3 cellular contexts compared by ENCODE assay signal in genomic region chr3:4284865-4285264, GRCh38.
TF ChIP-seq lines count a peak whose summit lies in the region.

No MANE protein-coding gene starts in this region.

TF ChIP-seq in SK-N-SH treated with all-trans-retinoic acid at 6 μM for 48 hours, 23 proteins besides CTCF, POLR2A, EP300 and RAD21:
- TF ChIP-seq ZNF565 (CRISPR knock-in tag; conservative IDR thresholded peaks at IDR 0.05; ENCODE audit: low read depth) (no peak), SNAI2 (CRISPR knock-in tag; IDR thresholded peaks at IDR 0.05) (no peak), ARNTL (CRISPR knock-in tag; IDR thresholded peaks at IDR 0.05; ENCODE audit: borderline replicate concordance, low read depth) (no peak), ZNF70 (CRISPR knock-in tag; IDR thresholded peaks at IDR 0.05) (no peak), ESRRG (CRISPR knock-in tag; IDR thresholded peaks at IDR 0.05) (no peak), ZC3H10 (CRISPR knock-in tag; IDR thresholded peaks at IDR 0.05) (no peak), ZNF8 (CRISPR knock-in tag; IDR thresholded peaks at IDR 0.05) (no peak)
- TF ChIP-seq, protein P1, sequence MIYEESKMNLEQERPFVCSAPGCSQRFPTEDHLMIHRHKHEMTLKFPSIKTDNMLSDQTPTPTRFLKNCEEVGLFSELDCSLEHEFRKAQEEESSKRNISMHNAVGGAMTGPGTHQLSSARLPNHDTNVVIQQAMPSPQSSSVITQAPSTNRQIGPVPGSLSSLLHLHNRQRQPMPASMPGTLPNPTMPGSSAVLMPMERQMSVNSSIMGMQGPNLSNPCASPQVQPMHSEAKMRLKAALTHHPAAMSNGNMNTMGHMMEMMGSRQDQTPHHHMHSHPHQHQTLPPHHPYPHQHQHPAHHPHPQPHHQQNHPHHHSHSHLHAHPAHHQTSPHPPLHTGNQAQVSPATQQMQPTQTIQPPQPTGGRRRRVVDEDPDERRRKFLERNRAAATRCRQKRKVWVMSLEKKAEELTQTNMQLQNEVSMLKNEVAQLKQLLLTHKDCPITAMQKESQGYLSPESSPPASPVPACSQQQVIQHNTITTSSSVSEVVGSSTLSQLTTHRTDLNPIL (CRISPR knock-in tag; IDR thresholded peaks at IDR 0.05; ENCODE audit: low read depth), result no peak
- TF ChIP-seq, protein P2, sequence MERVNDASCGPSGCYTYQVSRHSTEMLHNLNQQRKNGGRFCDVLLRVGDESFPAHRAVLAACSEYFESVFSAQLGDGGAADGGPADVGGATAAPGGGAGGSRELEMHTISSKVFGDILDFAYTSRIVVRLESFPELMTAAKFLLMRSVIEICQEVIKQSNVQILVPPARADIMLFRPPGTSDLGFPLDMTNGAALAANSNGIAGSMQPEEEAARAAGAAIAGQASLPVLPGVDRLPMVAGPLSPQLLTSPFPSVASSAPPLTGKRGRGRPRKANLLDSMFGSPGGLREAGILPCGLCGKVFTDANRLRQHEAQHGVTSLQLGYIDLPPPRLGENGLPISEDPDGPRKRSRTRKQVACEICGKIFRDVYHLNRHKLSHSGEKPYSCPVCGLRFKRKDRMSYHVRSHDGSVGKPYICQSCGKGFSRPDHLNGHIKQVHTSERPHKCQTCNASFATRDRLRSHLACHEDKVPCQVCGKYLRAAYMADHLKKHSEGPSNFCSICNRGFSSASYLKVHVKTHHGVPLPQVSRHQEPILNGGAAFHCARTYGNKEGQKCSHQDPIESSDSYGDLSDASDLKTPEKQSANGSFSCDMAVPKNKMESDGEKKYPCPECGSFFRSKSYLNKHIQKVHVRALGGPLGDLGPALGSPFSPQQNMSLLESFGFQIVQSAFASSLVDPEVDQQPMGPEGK (CRISPR knock-in tag; IDR thresholded peaks at IDR 0.05; ENCODE audit: borderline replicate concordance), result no peak
- TF ChIP-seq, protein P3, sequence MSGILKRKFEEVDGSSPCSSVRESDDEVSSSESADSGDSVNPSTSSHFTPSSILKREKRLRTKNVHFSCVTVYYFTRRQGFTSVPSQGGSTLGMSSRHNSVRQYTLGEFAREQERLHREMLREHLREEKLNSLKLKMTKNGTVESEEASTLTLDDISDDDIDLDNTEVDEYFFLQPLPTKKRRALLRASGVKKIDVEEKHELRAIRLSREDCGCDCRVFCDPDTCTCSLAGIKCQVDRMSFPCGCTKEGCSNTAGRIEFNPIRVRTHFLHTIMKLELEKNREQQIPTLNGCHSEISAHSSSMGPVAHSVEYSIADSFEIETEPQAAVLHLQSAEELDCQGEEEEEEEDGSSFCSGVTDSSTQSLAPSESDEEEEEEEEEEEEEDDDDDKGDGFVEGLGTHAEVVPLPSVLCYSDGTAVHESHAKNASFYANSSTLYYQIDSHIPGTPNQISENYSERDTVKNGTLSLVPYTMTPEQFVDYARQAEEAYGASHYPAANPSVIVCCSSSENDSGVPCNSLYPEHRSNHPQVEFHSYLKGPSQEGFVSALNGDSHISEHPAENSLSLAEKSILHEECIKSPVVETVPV (CRISPR knock-in tag; IDR thresholded peaks at IDR 0.05), result no peak
- TF ChIP-seq, protein P4, sequence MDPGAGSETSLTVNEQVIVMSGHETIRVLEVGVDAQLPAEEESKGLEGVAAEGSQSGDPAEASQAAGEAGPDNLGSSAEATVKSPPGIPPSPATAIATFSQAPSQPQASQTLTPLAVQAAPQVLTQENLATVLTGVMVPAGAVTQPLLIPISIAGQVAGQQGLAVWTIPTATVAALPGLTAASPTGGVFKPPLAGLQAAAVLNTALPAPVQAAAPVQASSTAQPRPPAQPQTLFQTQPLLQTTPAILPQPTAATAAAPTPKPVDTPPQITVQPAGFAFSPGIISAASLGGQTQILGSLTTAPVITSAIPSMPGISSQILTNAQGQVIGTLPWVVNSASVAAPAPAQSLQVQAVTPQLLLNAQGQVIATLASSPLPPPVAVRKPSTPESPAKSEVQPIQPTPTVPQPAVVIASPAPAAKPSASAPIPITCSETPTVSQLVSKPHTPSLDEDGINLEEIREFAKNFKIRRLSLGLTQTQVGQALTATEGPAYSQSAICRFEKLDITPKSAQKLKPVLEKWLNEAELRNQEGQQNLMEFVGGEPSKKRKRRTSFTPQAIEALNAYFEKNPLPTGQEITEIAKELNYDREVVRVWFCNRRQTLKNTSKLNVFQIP (CRISPR knock-in tag; IDR thresholded peaks at IDR 0.05; ENCODE audit: borderline replicate concordance, low read depth), result no peak
TF ChIP-seq in SK-N-SH treated with all-trans-retinoic acid at 6 μM for 48 hours: peak in this region for 0.

TF ChIP-seq in SK-N-SH, 30 proteins besides CTCF, POLR2A, EP300 and RAD21:
- TF ChIP-seq FOXJ3 (CRISPR knock-in tag; IDR thresholded peaks at IDR 0.05) (no peak), PBX3 (IDR thresholded peaks at IDR 0.05) (no peak), CHD2 (IDR thresholded peaks at IDR 0.05; ENCODE audit: low read length, partially characterized antibody) (no peak), TCF12 (IDR thresholded peaks at IDR 0.05) (no peak), RCOR1 (IDR thresholded peaks at IDR 0.05; ENCODE audit: low read length) (no peak), USF1 (IDR thresholded peaks at IDR 0.05; ENCODE audit: borderline replicate concordance, low read depth) (no peak), EZH2phosphoT487 (IDR thresholded peaks at IDR 0.05; ENCODE audit: borderline replicate concordance, low read depth) (no peak), YY1 (IDR thresholded peaks at IDR 0.05; ENCODE audit: low read depth) (no peak), SMC3 (IDR thresholded peaks at IDR 0.05; ENCODE audit: low read depth, low read length) (no peak), NFIC (IDR thresholded peaks at IDR 0.05; ENCODE audit: borderline replicate concordance) (no peak), USF2 (IDR thresholded peaks at IDR 0.05; ENCODE audit: borderline replicate concordance, low read depth, low read length) (no peak), IRF3 (IDR thresholded peaks at IDR 0.05; ENCODE audit: low read depth, low read length) (no peak)
- TF ChIP-seq, protein P5, sequence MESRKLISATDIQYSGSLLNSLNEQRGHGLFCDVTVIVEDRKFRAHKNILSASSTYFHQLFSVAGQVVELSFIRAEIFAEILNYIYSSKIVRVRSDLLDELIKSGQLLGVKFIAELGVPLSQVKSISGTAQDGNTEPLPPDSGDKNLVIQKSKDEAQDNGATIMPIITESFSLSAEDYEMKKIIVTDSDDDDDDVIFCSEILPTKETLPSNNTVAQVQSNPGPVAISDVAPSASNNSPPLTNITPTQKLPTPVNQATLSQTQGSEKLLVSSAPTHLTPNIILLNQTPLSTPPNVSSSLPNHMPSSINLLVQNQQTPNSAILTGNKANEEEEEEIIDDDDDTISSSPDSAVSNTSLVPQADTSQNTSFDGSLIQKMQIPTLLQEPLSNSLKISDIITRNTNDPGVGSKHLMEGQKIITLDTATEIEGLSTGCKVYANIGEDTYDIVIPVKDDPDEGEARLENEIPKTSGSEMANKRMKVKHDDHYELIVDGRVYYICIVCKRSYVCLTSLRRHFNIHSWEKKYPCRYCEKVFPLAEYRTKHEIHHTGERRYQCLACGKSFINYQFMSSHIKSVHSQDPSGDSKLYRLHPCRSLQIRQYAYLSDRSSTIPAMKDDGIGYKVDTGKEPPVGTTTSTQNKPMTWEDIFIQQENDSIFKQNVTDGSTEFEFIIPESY (IDR thresholded peaks at IDR 0.05; ENCODE audit: borderline replicate concordance, low read depth), result no peak

TF ChIP-seq in H1, 55 proteins besides CTCF, POLR2A, EP300 and RAD21:
- peak; percentile 97 for TF ChIP-seq TEAD4 (IDR thresholded peaks at IDR 0.05; ENCODE audit: low read depth, low read length)
- TF ChIP-seq BACH1 (IDR thresholded peaks at IDR 0.05; ENCODE audit: low read length), result no peak
